24 cellular contexts compared by ENCODE assay signal in the genomic region with DNA sequence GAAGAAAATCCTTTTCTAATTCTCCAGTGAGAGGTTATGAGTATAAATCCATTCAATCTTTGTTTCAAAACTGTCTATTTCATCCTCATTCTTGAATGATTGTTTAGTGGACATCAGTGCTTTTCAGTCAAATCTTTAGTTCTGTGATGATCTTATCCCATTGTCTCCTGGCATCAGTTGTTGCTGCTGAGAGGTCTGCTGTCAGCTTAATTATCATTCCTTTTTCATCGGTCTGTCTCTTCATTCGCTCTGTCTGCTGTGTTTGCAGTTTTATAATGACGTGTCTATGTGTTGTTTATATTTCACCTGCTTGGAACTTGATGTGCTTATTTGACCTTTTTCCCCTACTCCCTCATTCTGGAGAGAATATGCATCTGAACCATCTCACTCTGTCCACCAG.
"Had no signal": no experiment of that assay in that cellular context is flagged by ENCODE, and none has a peak within 500 bp of the region (broad histone marks: within the 10 kb centered on the region; RNA-seq: fewer than 3 reads in every experiment).

No MANE protein-coding gene starts in this region.

- ATAC-seq: Panc1, PC-3, T-helper 17 cell had no signal

- H3K9me2 ChIP-seq: SK-N-SH had no signal

- H3K27ac ChIP-seq: KMS-11, RWPE1 had no signal

- DNase-seq: IMR-90, Kasumi-1, MM.1S, NCI-H1092 treated with DMSO at 0.1 percent for 48 hours, NCI-H1436, NCI-H187, NCI-H2029, NCI-H2081 treated with DMSO at 0.1 percent for 48 hours, NCI-H2171, NCI-H226, NCI-H446, NCI-H510A, NCI-H524 treated with DMSO at 0.1 percent for 48 hours, NCI-H69, NCI-H774, PC-3, SHP77, SK-N-SH, SW 1271, T-helper 1 cell, T-helper 17 cell had no signal

- H3K9ac ChIP-seq: KMS-11, SK-N-SH had no signal

- H3K4me2 ChIP-seq: KMS-11, SK-N-SH had no signal
